1 cellular context compared by ENCODE assay signal in the genomic region with DNA sequence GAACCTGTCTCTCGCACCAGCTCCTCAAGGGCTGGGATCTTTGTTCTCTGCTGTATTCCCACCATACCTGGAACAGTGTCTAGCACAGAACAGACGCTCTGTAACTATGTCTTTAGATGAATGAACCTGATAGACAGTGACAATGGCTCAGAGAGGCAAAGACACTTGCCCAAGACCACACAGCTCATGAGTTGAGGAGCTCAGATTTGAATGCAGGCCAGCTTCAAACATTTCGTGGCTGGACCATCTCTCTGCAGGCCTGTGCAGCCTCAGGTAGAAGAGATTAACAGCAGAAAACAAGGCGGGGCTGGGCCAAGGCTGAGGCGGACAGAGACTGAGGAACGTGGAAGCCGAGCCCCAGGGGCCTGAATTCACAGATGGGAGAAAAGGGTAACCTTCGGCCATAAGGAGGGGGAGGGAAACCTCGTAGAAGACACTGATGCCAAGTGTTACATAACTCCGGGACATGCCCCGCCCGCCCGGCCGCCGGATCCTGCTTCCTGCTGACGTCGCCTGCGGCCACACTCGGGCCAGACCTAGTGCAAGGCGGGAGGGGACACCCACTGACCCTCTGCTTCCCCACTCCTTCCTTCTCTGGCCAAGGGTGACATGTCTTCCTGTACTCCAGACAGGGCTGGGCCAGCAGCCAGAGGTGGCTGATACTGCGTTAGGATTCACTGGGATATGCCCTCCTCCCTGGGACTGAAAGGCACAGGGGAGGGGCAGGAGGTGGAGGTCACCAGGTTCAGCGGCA.
TF ChIP-seq lines count a peak whose summit lies in the region.

No MANE protein-coding gene starts in this region.

TF ChIP-seq in GM12878, 131 proteins besides CTCF, POLR2A, EP300 and RAD21 (continued from another document):
- no peak for TF ChIP-seq YY1 (IDR thresholded peaks at IDR 0.05; ENCODE audit: low read depth, low read length)
- TF ChIP-seq TCF7 (IDR thresholded peaks at IDR 0.05; ENCODE audit: borderline replicate concordance): no peak
- no peak for TF ChIP-seq CEBPB (IDR thresholded peaks at IDR 0.05; ENCODE audit: borderline replicate concordance in 1 of 2, low read depth in 2 of 2, low read length in 2 of 2)
- TF ChIP-seq IKZF2 (IDR thresholded peaks at IDR 0.05): no peak
- TF ChIP-seq SPI1 (IDR thresholded peaks at IDR 0.05; ENCODE audit: borderline replicate concordance, insufficient read depth, low read depth, low read length): no peak
- TF ChIP-seq CREB1 (IDR thresholded peaks at IDR 0.05; ENCODE audit: low read depth): no peak
- TF ChIP-seq BRCA1 (IDR thresholded peaks at IDR 0.05; ENCODE audit: low read depth, low read length): no peak
- TF ChIP-seq, protein P1, sequence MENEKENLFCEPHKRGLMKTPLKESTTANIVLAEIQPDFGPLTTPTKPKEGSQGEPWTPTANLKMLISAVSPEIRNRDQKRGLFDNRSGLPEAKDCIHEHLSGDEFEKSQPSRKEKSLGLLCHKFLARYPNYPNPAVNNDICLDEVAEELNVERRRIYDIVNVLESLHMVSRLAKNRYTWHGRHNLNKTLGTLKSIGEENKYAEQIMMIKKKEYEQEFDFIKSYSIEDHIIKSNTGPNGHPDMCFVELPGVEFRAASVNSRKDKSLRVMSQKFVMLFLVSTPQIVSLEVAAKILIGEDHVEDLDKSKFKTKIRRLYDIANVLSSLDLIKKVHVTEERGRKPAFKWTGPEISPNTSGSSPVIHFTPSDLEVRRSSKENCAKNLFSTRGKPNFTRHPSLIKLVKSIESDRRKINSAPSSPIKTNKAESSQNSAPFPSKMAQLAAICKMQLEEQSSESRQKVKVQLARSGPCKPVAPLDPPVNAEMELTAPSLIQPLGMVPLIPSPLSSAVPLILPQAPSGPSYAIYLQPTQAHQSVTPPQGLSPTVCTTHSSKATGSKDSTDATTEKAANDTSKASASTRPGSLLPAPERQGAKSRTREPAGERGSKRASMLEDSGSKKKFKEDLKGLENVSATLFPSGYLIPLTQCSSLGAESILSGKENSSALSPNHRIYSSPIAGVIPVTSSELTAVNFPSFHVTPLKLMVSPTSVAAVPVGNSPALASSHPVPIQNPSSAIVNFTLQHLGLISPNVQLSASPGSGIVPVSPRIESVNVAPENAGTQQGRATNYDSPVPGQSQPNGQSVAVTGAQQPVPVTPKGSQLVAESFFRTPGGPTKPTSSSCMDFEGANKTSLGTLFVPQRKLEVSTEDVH (IDR thresholded peaks at IDR 0.05; ENCODE audit: low read depth, partially characterized antibody): no peak
